In genomic region chr16:67247698-67248400, GRCh38 we compare ENCODE assay signal across 8 cellular contexts. TPM values are rescaled to one million over a fixed set of nuclear protein-coding genes. Genes with fewer than 3 reads are reported as not detected.
DNase-seq lines count a peak whose midpoint lies in the region; ATAC-seq and TF ChIP-seq lines count a peak whose summit lies in the region.

No MANE protein-coding gene starts in this region.

- peaks cover 43% of the 10 kb centered on the region for H3K4me1 Mint-ChIP-seq in activated CD8-positive, alpha-beta memory T cell treated with anti-CD3 and anti-CD28 coated beads, Interleukin-2, amount 10 ng/mL, durations not matched to agents 7 days and 5 days
- H3K4me1 Mint-ChIP-seq in activated CD8-positive, alpha-beta T cell treated with anti-CD3 and anti-CD28 coated beads, Interleukin-2, amount 10 ng/mL, durations not matched to agents 7 days and 5 days (ENCODE audit: low read depth) = peaks cover 55% of the 10 kb centered on the region

- H3K9me3 ChIP-seq in iPS-20b (ENCODE audit: insufficient read depth, low read depth, low read length) (no peaks in the 10 kb centered on the region), testis (no peaks in the 10 kb centered on the region)

- H3K4me3 ChIP-seq in iPS-20b (ENCODE audit: low read length) (peak overlapping the region; percentile 90), testis (peak overlapping the region; percentile 74 to 76)

- H3K27ac ChIP-seq in iPS-20b (ENCODE audit: low read length) (no peak overlapping the region), testis (peak overlapping the region in 1 of 2 donors; percentile 59), caudate nucleus (ENCODE audit: low read depth, low read length) (no peak overlapping the region)

- H3K27ac Mint-ChIP-seq in activated CD8-positive, alpha-beta memory T cell treated with anti-CD3 and anti-CD28 coated beads, Interleukin-2, amount 10 ng/mL, durations not matched to agents 7 days and 5 days = peak overlapping the region; percentile 93
- peak overlapping the region; percentile 90 for H3K27ac Mint-ChIP-seq in activated CD8-positive, alpha-beta T cell treated with anti-CD3 and anti-CD28 coated beads, Interleukin-2, amount 10 ng/mL, durations not matched to agents 7 days and 5 days

- peaks cover 12% of the 10 kb centered on the region for H3K27me3 Mint-ChIP-seq in activated CD8-positive, alpha-beta memory T cell treated with anti-CD3 and anti-CD28 coated beads, Interleukin-2, amount 10 ng/mL, durations not matched to agents 7 days and 5 days
- peaks cover 9% of the 10 kb centered on the region for H3K27me3 Mint-ChIP-seq in activated CD8-positive, alpha-beta T cell treated with anti-CD3 and anti-CD28 coated beads, Interleukin-2, amount 10 ng/mL, durations not matched to agents 7 days and 5 days (ENCODE audit: low read depth)

- POLR2A ChIA-PET in activated CD8-positive, alpha-beta T cell treated with anti-CD3 and anti-CD28 coated beads, Interleukin-2, amount 10 ng/mL, durations not matched to agents 7 days and 5 days (lab: Charles Lee) = interaction anchor here (0.5 to 5.9 kb wide), 7 partner anchors 14 to 225 kb away, joined by 3 to 70 read pairs (median 3); partner anchors contain the start of genes MATCAP1 and TMEM208

- WGBS in testis, 2 donors = 2 to 3% methylated on average over 12 to 14 of the region's 14 CpGs

- CTCF ChIA-PET in activated CD8-positive, alpha-beta memory T cell treated with anti-CD3 and anti-CD28 coated beads, Interleukin-2, amount 10 ng/mL, durations not matched to agents 7 days and 5 days (lab: Charles Lee) = interaction anchor here (0.7 to 5.8 kb wide), 18 partner anchors 13 to 230 kb away, joined by 3 to 41 read pairs (median 4); partner anchors contain the start of genes E2F4, ELMO3, FBXL8 and TMEM208
- CTCF ChIA-PET in activated CD8-positive, alpha-beta T cell treated with anti-CD3 and anti-CD28 coated beads, Interleukin-2, amount 10 ng/mL, durations not matched to agents 7 days and 5 days (lab: Charles Lee) = interaction anchor here (0.8 to 7.3 kb wide), 16 partner anchors 9 to 273 kb away, joined by 3 to 64 read pairs (median 5); partner anchors contain the start of genes ATP6V0D1, EXOC3L1, FBXL8 and PLEKHG4

- no peak for DNase-seq in activated CD8-positive, alpha-beta memory T cell treated with anti-CD3 and anti-CD28 coated beads, Interleukin-2, amount 10 ng/mL, durations not matched to agents 7 days and 5 days
- DNase-seq in activated CD8-positive, alpha-beta memory T cell treated with anti-CD3 and anti-CD28 coated beads for 24 hours = no peak
- DNase-seq in activated CD8-positive, alpha-beta T cell treated with anti-CD3 and anti-CD28 coated beads, Interleukin-2, amount 10 ng/mL, durations not matched to agents 7 days and 5 days = no peak
- DNase-seq in testis = no peak
- DNase-seq in activated effector memory CD4-positive, alpha-beta T cell treated with anti-CD3 and anti-CD28 coated beads, Interleukin-2, amount 50 U/mL, for 16 hours = no peak
- DNase-seq in caudate nucleus (lab: John Stamatoyannopoulos, UW) = no peak
- DNase-seq in GM13976 (ENCODE audit: low spot score) = no peak

- TF ChIP-seq POLR2A in testis (IDR thresholded peaks at IDR 0.05) = no peak

- intact Hi-C loops in testis (cut with DNase I; ENCODE audit: low total_unique reads) = no loop called here

- H3K4me1 ChIP-seq in iPS-20b (ENCODE audit: insufficient read depth, low read length) (peaks cover 26% of the 10 kb centered on the region), testis (peaks cover 27% of the 10 kb centered on the region)

- H3K4me3 Mint-ChIP-seq in activated CD8-positive, alpha-beta memory T cell treated with anti-CD3 and anti-CD28 coated beads, Interleukin-2, amount 10 ng/mL, durations not matched to agents 7 days and 5 days = peak overlapping the region; percentile 87
- H3K4me3 Mint-ChIP-seq in activated CD8-positive, alpha-beta T cell treated with anti-CD3 and anti-CD28 coated beads, Interleukin-2, amount 10 ng/mL, durations not matched to agents 7 days and 5 days = peak overlapping the region; percentile 88

- no peaks in the 10 kb centered on the region for H3K9me3 Mint-ChIP-seq in activated CD8-positive, alpha-beta memory T cell treated with anti-CD3 and anti-CD28 coated beads, Interleukin-2, amount 10 ng/mL, durations not matched to agents 7 days and 5 days (ENCODE audit: low read depth)
- H3K9me3 Mint-ChIP-seq in activated CD8-positive, alpha-beta T cell treated with anti-CD3 and anti-CD28 coated beads, Interleukin-2, amount 10 ng/mL, durations not matched to agents 7 days and 5 days (ENCODE audit: insufficient read depth) = no peaks in the 10 kb centered on the region

- in situ Hi-C loops in GM13976 (cut with MboI; ENCODE audit: low sequenced_read_pairs, unreplicated experiment) = no loop called here

- H3K27me3 ChIP-seq in iPS-20b (ENCODE audit: insufficient read depth, low read length) (peaks cover 37% of the 10 kb centered on the region), testis (no peaks in the 10 kb centered on the region)

- no peaks in the 10 kb centered on the region for H3K36me3 ChIP-seq in iPS-20b (ENCODE audit: insufficient read depth, low read depth, low read length)
- no peaks in the 10 kb centered on the region for H3K36me3 ChIP-seq in testis (ENCODE audit: low read depth, missing control alignments)

- no peaks in the 10 kb centered on the region for H3K36me3 Mint-ChIP-seq in activated CD8-positive, alpha-beta memory T cell treated with anti-CD3 and anti-CD28 coated beads, Interleukin-2, amount 10 ng/mL, durations not matched to agents 7 days and 5 days
- H3K36me3 Mint-ChIP-seq in activated CD8-positive, alpha-beta T cell treated with anti-CD3 and anti-CD28 coated beads, Interleukin-2, amount 10 ng/mL, durations not matched to agents 7 days and 5 days (ENCODE audit: low read depth) = peaks cover 9% of the 10 kb centered on the region

- TF ChIP-seq CTCF in testis (IDR thresholded peaks at IDR 0.05) (no peak), GM13976 (IDR thresholded peaks at IDR 0.05; ENCODE audit: borderline replicate concordance, control extremely low read depth, extremely low read depth, insufficient read depth, missing control alignments) (no peak)

- H3K9ac ChIP-seq in iPS-20b (ENCODE audit: low read depth, low read length) = peak overlapping the region; percentile 67; the same call in 1 of the 2 replicates

- no peak for ATAC-seq in activated CD8-positive, alpha-beta memory T cell treated with anti-CD3 and anti-CD28 coated beads, Interleukin-2, amount 10 ng/mL, durations not matched to agents 7 days and 5 days
- ATAC-seq in activated CD8-positive, alpha-beta T cell treated with anti-CD3 and anti-CD28 coated beads, Interleukin-2, amount 10 ng/mL, durations not matched to agents 7 days and 5 days = no peak

RNA-seq across cellular contexts. Expression of gene FHOD1, which starts 0.6 kb away (rescaled TPM):
- total RNA-seq in activated CD8-positive, alpha-beta memory T cell treated with anti-CD3 and anti-CD28 coated beads, Interleukin-2, amount 10 ng/mL, durations not matched to agents 7 days and 5 days = 100 to 1,000 TPM; 101 to 111 TPM
- 100 to 1,000 TPM in 1 of 2 experiments, 10 to 100 TPM in 1; 93.4 to 101 TPM for total RNA-seq in activated CD8-positive, alpha-beta T cell treated with anti-CD3 and anti-CD28 coated beads, Interleukin-2, amount 10 ng/mL, durations not matched to agents 7 days and 5 days
- total RNA-seq in testis = 10 to 100 TPM; 28.8 to 40.0 TPM
- 17.0 TPM for polyA plus RNA-seq in testis (ENCODE audit: insufficient read depth, low read depth, low replicate concordance)

RNA-seq across cellular contexts. Expression of gene SLC9A5, which starts 0.9 kb away (rescaled TPM):
- 1 to 10 TPM; 5.4 to 6.2 TPM for total RNA-seq in activated CD8-positive, alpha-beta memory T cell treated with anti-CD3 and anti-CD28 coated beads, Interleukin-2, amount 10 ng/mL, durations not matched to agents 7 days and 5 days
- total RNA-seq in activated CD8-positive, alpha-beta T cell treated with anti-CD3 and anti-CD28 coated beads, Interleukin-2, amount 10 ng/mL, durations not matched to agents 7 days and 5 days = 1 to 10 TPM; 3.1 to 4.1 TPM
- total RNA-seq in testis = 10 to 100 TPM in 1 of 2 donors, 1 to 10 TPM in 1; 6.8 to 15.7 TPM
- polyA plus RNA-seq in testis (ENCODE audit: insufficient read depth, low read depth, low replicate concordance) = 4.8 TPM

RNA-seq across cellular contexts. Expression of gene TMEM208, which starts 20.9 kb away (rescaled TPM):
- total RNA-seq in activated CD8-positive, alpha-beta memory T cell treated with anti-CD3 and anti-CD28 coated beads, Interleukin-2, amount 10 ng/mL, durations not matched to agents 7 days and 5 days = 10 to 100 TPM; 32.3 to 39.7 TPM
- total RNA-seq in activated CD8-positive, alpha-beta T cell treated with anti-CD3 and anti-CD28 coated beads, Interleukin-2, amount 10 ng/mL, durations not matched to agents 7 days and 5 days = 10 to 100 TPM; 33.7 TPM
- total RNA-seq in testis = 10 to 100 TPM; 57.4 to 66.8 TPM
- polyA plus RNA-seq in testis (ENCODE audit: insufficient read depth, low read depth, low replicate concordance) = 55.6 TPM

RNA-seq across cellular contexts. Expression of gene PLEKHG4, which starts 31.5 kb away (rescaled TPM):
- 10 to 100 TPM in 1 of 2 experiments, 1 to 10 TPM in 1; 7.7 to 12.8 TPM for total RNA-seq in activated CD8-positive, alpha-beta memory T cell treated with anti-CD3 and anti-CD28 coated beads, Interleukin-2, amount 10 ng/mL, durations not matched to agents 7 days and 5 days
- total RNA-seq in activated CD8-positive, alpha-beta T cell treated with anti-CD3 and anti-CD28 coated beads, Interleukin-2, amount 10 ng/mL, durations not matched to agents 7 days and 5 days = 10 to 100 TPM; 13.6 to 16.3 TPM
- total RNA-seq in testis = 100 to 1,000 TPM in 1 of 2 donors, 10 to 100 TPM in 1; 86.5 to 137 TPM
- polyA plus RNA-seq in testis (ENCODE audit: insufficient read depth, low read depth, low replicate concordance) = 102 TPM

RNA-seq across cellular contexts. Expression of gene ELMO3, which starts 48.9 kb away (rescaled TPM):
- total RNA-seq in activated CD8-positive, alpha-beta memory T cell treated with anti-CD3 and anti-CD28 coated beads, Interleukin-2, amount 10 ng/mL, durations not matched to agents 7 days and 5 days = 1 to 10 TPM; 6.2 to 9.8 TPM
- 1 to 10 TPM; 7.2 to 8.0 TPM for total RNA-seq in activated CD8-positive, alpha-beta T cell treated with anti-CD3 and anti-CD28 coated beads, Interleukin-2, amount 10 ng/mL, durations not matched to agents 7 days and 5 days
- 10 to 100 TPM in 1 of 2 donors, 1 to 10 TPM in 1; 9.3 to 10.5 TPM for total RNA-seq in testis
- 22.2 TPM for polyA plus RNA-seq in testis (ENCODE audit: insufficient read depth, low read depth, low replicate concordance)
